Comparison of ENCODE assay signal across 11 cellular contexts in the genomic region with DNA sequence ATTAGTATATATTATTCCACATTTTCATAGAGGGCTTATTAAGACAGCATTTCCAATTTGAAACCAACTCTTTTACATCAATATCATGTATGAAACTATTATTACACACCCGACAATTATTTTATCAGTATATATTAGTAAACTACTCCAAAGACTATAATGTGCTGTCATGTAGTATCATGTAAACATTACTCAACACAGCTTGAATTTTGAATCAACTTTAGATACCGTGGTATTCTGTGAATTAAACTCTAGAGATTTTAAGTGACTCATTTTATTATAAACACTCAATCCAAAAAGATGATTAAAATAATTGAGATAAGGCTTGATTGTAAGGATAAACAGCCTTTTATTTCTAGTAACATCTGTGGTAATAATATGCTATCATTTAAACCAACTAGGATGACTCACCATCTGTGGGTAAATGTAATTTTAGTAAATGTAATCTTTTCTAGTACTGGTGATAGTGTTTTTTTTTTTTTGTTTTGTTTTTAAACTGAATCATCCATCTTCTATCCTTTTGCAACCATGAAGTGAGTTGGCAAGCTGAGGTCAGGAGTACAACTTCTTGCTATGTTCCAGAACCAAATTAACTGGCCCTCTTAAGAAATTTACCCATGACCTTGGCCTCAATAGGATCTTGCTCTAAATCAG.
DNase-seq lines count a peak whose midpoint lies in the region; ATAC-seq, FAIRE-seq and TF ChIP-seq lines count a peak whose summit lies in the region.
"Had no signal": no experiment of that assay in that cellular context is flagged by ENCODE, and none has a peak within 500 bp of the region (broad histone marks: within the 10 kb centered on the region; RNA-seq: fewer than 3 reads in every experiment).

No MANE protein-coding gene starts in this region.

- H2AFZ ChIP-seq in astrocyte (ENCODE audit: low read depth, low read length): no peak overlapping the region
- H2AFZ ChIP-seq in keratinocyte (ENCODE audit: control insufficient read depth, low read length): no peak overlapping the region

- no peaks in the 10 kb centered on the region for H3K9me1 ChIP-seq in keratinocyte (ENCODE audit: control insufficient read depth, extremely low read depth, insufficient read depth, low read length)

- peaks cover under 1% of the 10 kb centered on the region for H3K9me3 Mint-ChIP-seq in astrocyte (ENCODE audit: unreplicated experiment)
- H3K9me3 Mint-ChIP-seq: T-helper 2 cell treated with Interferon-gamma antibody and Interleukin-4, amounts not matched to agents 5 μg/mL and 100 μg/mL, for 36 hours had no signal

- H3K9ac ChIP-seq in astrocyte (ENCODE audit: low read length) (no peak overlapping the region), keratinocyte (ENCODE audit: control insufficient read depth, extremely low read depth, insufficient read depth, low read length) (no peak overlapping the region)

- H3K4me3 ChIP-seq in AG09309 (ENCODE audit: control insufficient read depth, low read depth, low read length) (no peak overlapping the region), astrocyte (ENCODE audit: insufficient read depth, low read depth, low read length) (no peak overlapping the region), keratinocyte (ENCODE audit: control insufficient read depth in 2 of 3, extremely low read depth in 1 of 3, insufficient read depth in 2 of 3, low read depth in 1 of 3, low read length in 3 of 3) (no peak overlapping the region)
- H3K4me3 ChIP-seq: right atrium auricular region had no signal

- H3K27me3 ChIP-seq in astrocyte (ENCODE audit: insufficient read depth, low read length) (no peaks in the 10 kb centered on the region), keratinocyte (ENCODE audit: control insufficient read depth, extremely low read depth, insufficient read depth, low read length) (no peaks in the 10 kb centered on the region)
- H3K27me3 ChIP-seq: right atrium auricular region had no signal

- H4K20me1 ChIP-seq in astrocyte (ENCODE audit: insufficient read depth, low read length) (no peaks in the 10 kb centered on the region), keratinocyte (ENCODE audit: control insufficient read depth, extremely low read depth, insufficient read depth, low read length) (no peaks in the 10 kb centered on the region)

- H3K9me3 ChIP-seq in astrocyte (ENCODE audit: insufficient read depth, low read depth, low read length): no peaks in the 10 kb centered on the region
- no peaks in the 10 kb centered on the region for H3K9me3 ChIP-seq in keratinocyte (ENCODE audit: control insufficient read depth, low read depth, low read length)
- H3K9me3 ChIP-seq: right atrium auricular region had no signal

- TF ChIP-seq CTCF in AG09309 (IDR thresholded peaks at IDR 0.05; ENCODE audit: control insufficient read depth, insufficient read depth, low read depth, low read length, missing control alignments) (no peak), astrocyte (IDR thresholded peaks at IDR 0.05; ENCODE audit: insufficient read depth, low read depth, low read length) (no peak), keratinocyte (optimal IDR thresholded peaks at IDR 0.05 in 1 of 3, IDR thresholded peaks at IDR 0.05 in 1 of 3, conservative IDR thresholded peaks at IDR 0.05 in 1 of 3; ENCODE audit: extremely low read depth in 1 of 3, insufficient read depth in 2 of 3, low read length in 3 of 3) (no peak)

- FAIRE-seq in astrocyte (lab: Jason Lieb, UNC) (peak; percentile 78), keratinocyte (lab: Jason Lieb, UNC) (no peak)

- ATAC-seq in GM21515 (IDR thresholded peaks at IDR 0.05; ENCODE audit: unreplicated experiment): no peak
- ATAC-seq in GM19452 (IDR thresholded peaks at IDR 0.05; ENCODE audit: unreplicated experiment): no peak

- peak; percentile 73 for DNase-seq in AG09309 (ENCODE audit: low read depth)
- peak; percentile 23 for DNase-seq in HPDE6-E6E7 (ENCODE audit: extremely low spot score)
- DNase-seq in astrocyte (ENCODE audit: low read depth): peak; percentile 86
- peak; percentile 4 for DNase-seq in keratinocyte (ENCODE audit: low read depth, low spot score)
- no peak for DNase-seq in NCI-H345 (lab: John Stamatoyannopoulos, UW)
- no peak for DNase-seq in T-helper 1 cell
- DNase-seq: DMS153 had no signal

- H3K4me2 ChIP-seq in astrocyte (ENCODE audit: low read length) (peak overlapping the region; percentile 42), keratinocyte (ENCODE audit: control insufficient read depth, extremely low read depth, insufficient read depth, low read depth, low read length) (no peak overlapping the region)

- H3K4me1 Mint-ChIP-seq in astrocyte (ENCODE audit: low read depth, unreplicated experiment): peaks cover 22% of the 10 kb centered on the region

- H3K4me1 ChIP-seq in astrocyte (ENCODE audit: insufficient read depth, low read length): peaks cover 18% of the 10 kb centered on the region
- peaks cover 5% of the 10 kb centered on the region for H3K4me1 ChIP-seq in keratinocyte (ENCODE audit: control insufficient read depth, extremely low read depth, insufficient read depth, low read length)

- H3K27ac ChIP-seq in astrocyte (ENCODE audit: low read depth, low read length) (no peak overlapping the region), keratinocyte (ENCODE audit: control insufficient read depth, insufficient read depth, low read length) (no peak overlapping the region)
- H3K27ac ChIP-seq: right atrium auricular region had no signal

- no peaks in the 10 kb centered on the region for H3K27me3 Mint-ChIP-seq in astrocyte (ENCODE audit: low read depth, unreplicated experiment)

- no peak overlapping the region for H3K4me3 Mint-ChIP-seq in astrocyte (ENCODE audit: unreplicated experiment)
- H3K4me3 Mint-ChIP-seq: T-helper 2 cell treated with Interferon-gamma antibody and Interleukin-4, amounts not matched to agents 5 μg/mL and 100 μg/mL, for 36 hours had no signal

- H3K79me2 ChIP-seq in astrocyte (ENCODE audit: insufficient read depth, low read length): no peaks in the 10 kb centered on the region
- no peaks in the 10 kb centered on the region for H3K79me2 ChIP-seq in keratinocyte (ENCODE audit: control insufficient read depth, insufficient read depth, low read length)

- H3K36me3 Mint-ChIP-seq in astrocyte (ENCODE audit: low read depth, unreplicated experiment): peaks cover 18% of the 10 kb centered on the region

- H3K27ac Mint-ChIP-seq in astrocyte (ENCODE audit: unreplicated experiment): peak overlapping the region; percentile 64
- H3K27ac Mint-ChIP-seq: T-helper 2 cell treated with Interferon-gamma antibody and Interleukin-4, amounts not matched to agents 5 μg/mL and 100 μg/mL, for 36 hours had no signal

- H3K36me3 ChIP-seq in astrocyte (ENCODE audit: insufficient read depth, low read length) (no peaks in the 10 kb centered on the region), keratinocyte (ENCODE audit: control insufficient read depth in 2 of 2, extremely low read depth in 1 of 2, insufficient read depth in 2 of 2, low read length in 2 of 2) (peaks cover 0 to 1% of the 10 kb centered on the region in 2 experiments)

- dilution Hi-C loops in keratinocyte (cut with MboI; ENCODE audit: extremely low pct_ligation_motif_present, low sequenced_read_pairs): no loop called here

Comparison
In these comparisons a context has a peak if more than half of its experiments do, and no peak if none do; other contexts are left out.
1. DNase-seq: peak in AG09309 (single experiment), HPDE6-E6E7 (single experiment), astrocyte (single experiment) and keratinocyte (single experiment); none in NCI-H345 (single experiment) and T-helper 1 cell (0 of 5).